In genomic region chr12:26290560-26290959, GRCh38 we compare ENCODE assay signal across 32 cellular contexts.
"Had no signal": no experiment of that assay in that cellular context is flagged by ENCODE, and none has a peak within 500 bp of the region (broad histone marks: within the 10 kb centered on the region; RNA-seq: fewer than 3 reads in every experiment).

No MANE protein-coding gene starts in this region.

- ATAC-seq: activated CD8-positive, alpha-beta T cell treated with anti-CD3 and anti-CD28 coated beads for 36 hours; activated naive CD4-positive, alpha-beta T cell treated with anti-CD3 and anti-CD28 coated beads, Interleukin-2, amount 50 U/mL, for 72 hours; activated T-cell treated with anti-CD3 and anti-CD28 coated beads, Interleukin-2, amount 50 U/mL, for 4 hours; activated T-cell treated with anti-CD3 and anti-CD28 coated beads, Interleukin-2, amount 50 U/mL, for 72 hours; activated T-helper 17 cell treated with anti-CD3 and anti-CD28 coated beads, Interleukin-2, amount 50 U/mL, for 72 hours; body of pancreas had no signal

- DNase-seq: activated B cell treated with CpG ODN at 0.5 μM for 24 hours; activated CD4-positive, alpha-beta memory T cell treated with anti-CD3 and anti-CD28 coated beads for 36 hours; activated CD4-positive, alpha-beta T cell treated with anti-CD3 and anti-CD28 coated beads for 4 hours; activated CD4-positive, alpha-beta T cell treated with anti-CD3 and anti-CD28 coated beads, Interleukin-2, amount 10 ng/mL, durations not matched to agents 24 days and 14 days; activated CD4-positive, alpha-beta T cell treated with anti-CD3 and anti-CD28 coated beads, Interleukin-2, amount 50 U/mL, for 1 hour; activated CD4-positive, alpha-beta T cell treated with anti-CD3 and anti-CD28 coated beads, Interleukin-2, amount 50 U/mL, for 4 hours; activated CD4-positive, CD25-positive, alpha-beta regulatory T cell treated with anti-CD3 and anti-CD28 coated beads, Interleukin-2, amount 50 U/mL, for 72 hours; activated CD8-positive, alpha-beta memory T cell treated with anti-CD3 and anti-CD28 coated beads, Interleukin-2, amount 50 U/mL, for 4 hours; activated CD8-positive, alpha-beta T cell treated with anti-CD3 and anti-CD28 coated beads for 36 hours; activated effector memory CD4-positive, alpha-beta T cell treated with anti-CD3 and anti-CD28 coated beads, Interleukin-2, amount 50 U/mL, for 16 hours; activated gamma-delta T cell treated with Interleukin-2 at 50 U/mL for 16 hours; activated naive CD4-positive, alpha-beta T cell; activated naive CD4-positive, alpha-beta T cell treated with anti-CD3 and anti-CD28 coated beads for 36 hours; activated naive CD4-positive, alpha-beta T cell treated with anti-CD3 and anti-CD28 coated beads, Interleukin-2, amount 50 U/mL, for 16 hours; activated naive CD8-positive, alpha-beta T cell treated with anti-CD3 and anti-CD28 coated beads for 36 hours; activated T-cell treated with anti-CD3 and anti-CD28 coated beads for 4 hours; activated T-cell treated with anti-CD3 and anti-CD28 coated beads, Interleukin-2, amount 50 U/mL, for 1 hour; activated T-cell treated with anti-CD3 and anti-CD28 coated beads, Interleukin-2, amount 50 U/mL, for 4 hours; activated T-cell treated with anti-CD3 and anti-CD28 coated beads, Interleukin-2, amount 50 U/mL, for 72 hours; adrenal gland; amniotic stem cell; aorta; body of pancreas; brain microvascular endothelial cell; caudate nucleus; cerebellar nuclear complex; T-helper 2 cell; T-helper 9 cell had no signal

- H3K27ac ChIP-seq: adrenal gland, body of pancreas, brain microvascular endothelial cell, cardiac muscle cell, VCaP had no signal

- H3K4me3 ChIP-seq: adrenal gland, body of pancreas, cardiac muscle cell had no signal

- H3K27me3 ChIP-seq: adrenal gland, body of pancreas, brain microvascular endothelial cell had no signal

- H3K36me3 ChIP-seq: adrenal gland, brain microvascular endothelial cell, cardiac muscle cell had no signal

- H3K9me3 ChIP-seq: adrenal gland, body of pancreas had no signal
